Comparison of ENCODE assay signal across 10 cellular contexts in the genomic region with DNA sequence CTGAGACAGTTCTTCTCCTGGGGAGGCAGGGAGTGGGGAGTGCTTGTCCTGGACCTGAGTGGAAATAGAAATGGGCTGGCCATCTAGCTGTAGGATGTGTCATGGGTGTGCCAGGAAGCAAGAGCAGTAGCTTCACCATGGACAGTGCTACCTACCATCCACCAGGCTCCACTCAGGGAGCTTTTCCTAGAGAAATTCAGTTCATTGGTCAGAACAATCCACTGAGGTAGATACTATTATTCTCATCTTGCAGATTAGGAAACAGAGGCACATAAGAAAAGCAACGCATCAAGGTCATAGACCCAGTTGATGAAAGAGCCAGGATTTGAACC.
"Had no signal": no experiment of that assay in that cellular context is flagged by ENCODE, and none has a peak within 500 bp of the region (broad histone marks: within the 10 kb centered on the region; RNA-seq: fewer than 3 reads in every experiment).

No MANE protein-coding gene starts in this region.

- H3K27ac ChIP-seq: colonic mucosa, foreskin keratinocyte, ovary, upper lobe of left lung, VCaP had no signal

- H3K4me1 ChIP-seq: colonic mucosa had no signal

- H3K4me3 ChIP-seq: colonic mucosa, ovary, upper lobe of left lung had no signal

- ATAC-seq: foreskin keratinocyte, left lobe of liver had no signal

- H3K36me3 ChIP-seq: colonic mucosa, ovary, upper lobe of left lung had no signal

- H3K27me3 ChIP-seq: colonic mucosa, foreskin keratinocyte, ovary, upper lobe of left lung had no signal

- H3K9me3 ChIP-seq: colonic mucosa, ovary, upper lobe of left lung had no signal

- DNase-seq: activated gamma-delta T cell treated with Interleukin-2 at 50 U/mL for 16 hours; activated T-cell treated with anti-CD3 and anti-CD28 coated beads, Interleukin-2, amount 50 U/mL, for 1 hour; colonic mucosa; foreskin keratinocyte; head of caudate nucleus; ovary; upper lobe of left lung had no signal

- FAIRE-seq: endothelial cell of umbilical vein had no signal
